Comparison of ENCODE assay signal across 9 cellular contexts in the genomic region with DNA sequence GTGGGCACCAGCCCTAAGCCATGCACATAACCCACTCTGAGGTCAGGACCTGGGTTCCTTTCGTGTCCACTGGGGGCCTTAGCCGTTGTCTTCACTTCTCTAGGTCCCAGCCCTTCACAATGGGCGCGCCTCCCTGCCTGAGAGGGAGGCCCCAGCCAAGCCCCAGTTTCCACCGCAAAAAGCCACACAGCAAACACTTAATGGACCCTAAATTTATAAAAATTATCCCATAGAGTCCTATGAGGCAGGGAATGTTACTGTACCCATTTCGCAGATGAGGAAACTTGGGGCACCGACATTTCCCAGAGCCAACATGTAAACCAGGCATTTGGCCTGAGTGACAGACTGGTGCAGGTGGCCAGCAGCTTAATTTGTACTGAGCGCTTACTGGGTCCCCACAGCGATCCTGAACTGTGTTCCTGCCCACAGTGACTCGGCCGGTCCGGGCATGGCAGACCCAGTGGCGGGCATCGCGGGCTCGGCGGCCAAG. TPM values are rescaled to one million over a fixed set of nuclear protein-coding genes. Genes with fewer than 3 reads are reported as not detected.
A peak's percentile ranks its signal among the peaks of the same experiment; 100 is the strongest.
DNase-seq lines count a peak whose midpoint lies in the region; ATAC-seq and TF ChIP-seq lines count a peak whose summit lies in the region.
"Had no signal": no experiment of that assay in that cellular context is flagged by ENCODE, and none has a peak within 500 bp of the region (broad histone marks: within the 10 kb centered on the region; RNA-seq: fewer than 3 reads in every experiment).

No MANE protein-coding gene starts in this region.

- no peak for ATAC-seq in right lobe of liver

- peaks cover 2 to 12% (median 7%) of the 10 kb centered on the region in 4 donors for H3K4me1 ChIP-seq in right lobe of liver
- peaks cover 12 to 55% of the 10 kb centered on the region in 2 donors for H3K4me1 ChIP-seq in thyroid gland

- intact Hi-C loops in right lobe of liver (cut with DNase I) = loop anchor here in 1 of 2 donors (10.0 kb wide), 1 partner anchor 47 kb away; no protein-coding TSS in a partner anchor
- intact Hi-C loops in thyroid gland (cut with DNase I) = loop anchor here (5.0 kb wide), 1 partner anchor 35 kb away; no protein-coding TSS in a partner anchor

- H3K4me3 ChIP-seq in astrocyte of the spinal cord (ENCODE audit: low read depth, low read length) (peak overlapping the region; percentile 62), right lobe of liver (peak overlapping the region; percentile 87 to 94 (median 89)), thyroid gland (replicated peaks in 1 of 3) (peak overlapping the region; percentile 75 to 99 (median 78))

- WGBS in right lobe of liver (ENCODE audit: insufficient coverage, low coverage, low lambda C conversion rate, missing lambda C conversion rate) = 24% methylated on average over 3 of the region's 17 CpGs
- WGBS in thyroid gland, 2 donors = 88 to 90% methylated on average over 6 to 17 of the region's 17 CpGs

- H3K9me3 ChIP-seq in right lobe of liver = no peaks in the 10 kb centered on the region
- H3K9me3 ChIP-seq in thyroid gland = no peaks in the 10 kb centered on the region

- DNase-seq in activated CD8-positive, alpha-beta memory T cell treated with anti-CD3 and anti-CD28 coated beads, Interleukin-2, amount 50 U/mL, for 4 hours = peak; percentile 14
- no peak for DNase-seq in activated CD8-positive, alpha-beta memory T cell treated with anti-CD3 and anti-CD28 coated beads, Interleukin-2, amount 50 U/mL, for 48 hours
- DNase-seq in astrocyte of the spinal cord (ENCODE audit: low read depth, low spot score) (no peak), right lobe of liver (no peak), thyroid gland (no peak), NCI-H345 treated with DMSO at 0.1 percent for 48 hours (lab: John Stamatoyannopoulos, UW; ENCODE audit: unreplicated experiment) (no peak), putamen (ENCODE audit: low spot score) (no peak), COLO829 (ENCODE audit: low spot score) (no peak)
- DNase-seq: DMS79 treated with DMSO at 0.1 percent for 48 hours had no signal

- in situ Hi-C loops in astrocyte of the spinal cord (cut with HindIII; ENCODE audit: low sequenced_read_pairs) = no loop called here

- no peak for TF ChIP-seq CTCF in astrocyte of the spinal cord (IDR thresholded peaks at IDR 0.05; ENCODE audit: low read depth, low read length)
- TF ChIP-seq CTCF in right lobe of liver (IDR thresholded peaks at IDR 0.05) = no peak
- no peak for TF ChIP-seq CTCF in thyroid gland (IDR thresholded peaks at IDR 0.05)

- H3K27me3 ChIP-seq in right lobe of liver (no peaks in the 10 kb centered on the region), thyroid gland (no peaks in the 10 kb centered on the region)

- peak overlapping the region; percentile 50 to 81 (median 66) for H3K27ac ChIP-seq in right lobe of liver
- H3K27ac ChIP-seq in thyroid gland = peak overlapping the region; percentile 38 to 78 (median 74)

- H3K36me3 ChIP-seq in right lobe of liver = no peaks in the 10 kb centered on the region
- no peaks in the 10 kb centered on the region for H3K36me3 ChIP-seq in thyroid gland

- TF ChIP-seq POLR2A in right lobe of liver (IDR thresholded peaks at IDR 0.05) (no peak), thyroid gland (IDR thresholded peaks at IDR 0.05) (no peak)

RNA-seq across cellular contexts. Expression of gene GAS2L1, which starts 1.3 kb away (rescaled TPM):
- 10 to 100 TPM in 4 of 6 experiments, 1 to 10 TPM in 2; 8.9 to 15.8 (median 11.5) TPM for total RNA-seq in right lobe of liver
- total RNA-seq in thyroid gland = 10 to 100 TPM in 3 of 4 donors, 1 to 10 TPM in 1; 9.3 to 22.2 (median 15.7) TPM

RNA-seq across cellular contexts. Expression of gene RASL10A, which starts 7.8 kb away (rescaled TPM):
- total RNA-seq in right lobe of liver (1 to 10 TPM in 3 of 6 experiments, under 1 TPM in 3; 0.32 to 1.2 (median 0.87) TPM), thyroid gland (1 to 10 TPM in 1 of 4 donors, under 1 TPM in 1, not detected in 2; 0.67 to 1.7 TPM)

RNA-seq across cellular contexts. Expression of gene EWSR1, which starts 39.6 kb away (rescaled TPM):
- total RNA-seq in right lobe of liver (100 to 1,000 TPM in 3 of 6 experiments, 10 to 100 TPM in 3; 75.0 to 112 (median 98.2) TPM), thyroid gland (100 to 1,000 TPM; 205 to 290 (median 258) TPM)

RNA-seq across cellular contexts. Expression of gene RHBDD3, which starts 39.9 kb away (rescaled TPM):
- total RNA-seq in right lobe of liver = 10 to 100 TPM in 5 of 6 experiments, 1 to 10 TPM in 1; 9.7 to 35.3 (median 14.7) TPM
- 10 to 100 TPM; 27.8 to 54.9 (median 48.9) TPM for total RNA-seq in thyroid gland
